In genomic region chr1:246583448-246584185, GRCh38 we compare ENCODE assay signal across 8 cellular contexts. TPM values are rescaled to one million over a fixed set of nuclear protein-coding genes. Genes with fewer than 3 reads are reported as not detected.
A peak's percentile ranks its signal among the peaks of the same experiment; 100 is the strongest.
DNase-seq lines count a peak whose midpoint lies in the region; ATAC-seq and TF ChIP-seq lines count a peak whose summit lies in the region.

No MANE protein-coding gene starts in this region.

- H3K27me3 Mint-ChIP-seq in CD14-positive monocyte (ENCODE audit: low read depth in 3 of 3): peaks cover 0 to 2% (median 0%) of the 10 kb centered on the region in 3 donors

- peaks cover 0 to 3% of the 10 kb centered on the region in 2 donors for H3K4me1 ChIP-seq in breast epithelium
- H3K4me1 ChIP-seq in mucosa of descending colon (ENCODE audit: low read depth): peaks cover 75% of the 10 kb centered on the region

- H3K27me3 ChIP-seq in breast epithelium: no peaks in the 10 kb centered on the region

- no peaks in the 10 kb centered on the region for H3K9me3 ChIP-seq in breast epithelium
- H3K9me3 ChIP-seq in mucosa of descending colon: no peaks in the 10 kb centered on the region

- no peak for TF ChIP-seq POLR2A in breast epithelium (IDR thresholded peaks at IDR 0.05)

- no peak overlapping the region for H3K4me3 Mint-ChIP-seq in CD14-positive monocyte

- H3K9me3 Mint-ChIP-seq in CD14-positive monocyte: peaks cover 0 to 5% (median 0%) of the 10 kb centered on the region in 7 donors

- H3K36me3 ChIP-seq in breast epithelium: no peaks in the 10 kb centered on the region
- no peaks in the 10 kb centered on the region for H3K36me3 ChIP-seq in mucosa of descending colon (ENCODE audit: low read depth)

- intact Hi-C loops in CD14-positive monocyte (cut with micrococcal nuclease): no loop called here
- intact Hi-C loops in breast epithelium (cut with DNase I; ENCODE audit: low total_unique reads): no loop called here
- intact Hi-C loops in mucosa of descending colon (cut with DNase I, micrococcal nuclease): no loop called here

- DNase-seq in CD14-positive monocyte (ENCODE audit: low spot score): no peak
- DNase-seq in M059J (ENCODE audit: low read depth): peak; percentile 63
- DNase-seq in breast epithelium (ENCODE audit: low spot score in 2 of 2): peak in 1 of 2 donors; percentile 38
- DNase-seq in mucosa of descending colon: peak in 1 of 3 donors; percentile 88
- no peak for DNase-seq in T-helper 1 cell

- H3K36me3 Mint-ChIP-seq in CD14-positive monocyte: peaks cover 16 to 29% of the 10 kb centered on the region in 2 donors

- H3K27ac Mint-ChIP-seq in CD14-positive monocyte: peak overlapping the region in 5 of 7 donors; percentile 8 to 76 (median 32)

- no peak overlapping the region for H3K4me3 ChIP-seq in breast epithelium
- H3K4me3 ChIP-seq in mucosa of descending colon: no peak overlapping the region

- H3K27ac ChIP-seq in breast epithelium: peak overlapping the region; percentile 10 to 63

- TF ChIP-seq CTCF in CD14-positive monocyte (IDR thresholded peaks at IDR 0.05) (no peak), breast epithelium (IDR thresholded peaks at IDR 0.05) (no peak), mucosa of descending colon (IDR thresholded peaks at IDR 0.05) (no peak)

- ATAC-seq in mucosa of descending colon (peak; percentile 78), HG03097 (IDR thresholded peaks at IDR 0.05; ENCODE audit: low FRiP score, unreplicated experiment) (no peak), HG02885 (IDR thresholded peaks at IDR 0.05; ENCODE audit: poor library complexity, unreplicated experiment) (no peak), GM19035 (IDR thresholded peaks at IDR 0.05; ENCODE audit: unreplicated experiment) (no peak)

- H3K4me1 Mint-ChIP-seq in CD14-positive monocyte: peaks cover 63% of the 10 kb centered on the region

RNA-seq across cellular contexts. Expression of gene CNST, which starts 17.4 kb away (rescaled TPM):
- polyA plus RNA-seq in CD14-positive monocyte: 10 to 100 TPM; 11.0 to 13.7 TPM
- 6.8 and 14.7 TPM in 2 replicates for total RNA-seq in M059J (2014; rRNA removed; shearing (Covaris generic))
- 10 to 100 TPM; 25.9 to 30.9 (median 26.4) TPM for total RNA-seq in breast epithelium
- total RNA-seq in mucosa of descending colon: 10 to 100 TPM; 31.6 to 47.7 (median 44.6) TPM

RNA-seq across cellular contexts. Expression of gene TFB2M, which starts 17.6 kb away (rescaled TPM):
- polyA plus RNA-seq in CD14-positive monocyte: 1 to 10 TPM; 7.9 to 9.7 TPM
- total RNA-seq in M059J (2014; rRNA removed; shearing (Covaris generic)): 19.1 and 26.6 TPM in 2 replicates
- total RNA-seq in breast epithelium (10 to 100 TPM in 2 of 3 donors, 1 to 10 TPM in 1; 9.0 to 15.5 (median 13.4) TPM), mucosa of descending colon (10 to 100 TPM; 10.3 to 12.9 (median 10.5) TPM)
